In genomic region chr11:95231126-95231880, GRCh38 we compare ENCODE assay signal across 8 cellular contexts. TPM values are rescaled to one million over a fixed set of nuclear protein-coding genes. Genes with fewer than 3 reads are reported as not detected.
DNase-seq lines count a peak whose midpoint lies in the region; ATAC-seq and TF ChIP-seq lines count a peak whose summit lies in the region.

TSS of gene SESN3 (minus strand) at chr11:95231202. CDS start at chr11:95230860, 342 bp downstream.

- no peaks in the 10 kb centered on the region for H3K9me3 ChIP-seq in IMR-90 (ENCODE audit: control insufficient read depth, insufficient read depth, low read length)
- no peaks in the 10 kb centered on the region for H3K9me3 ChIP-seq in PC-3 (ENCODE audit: low read length)
- no peaks in the 10 kb centered on the region for H3K9me3 ChIP-seq in mononuclear cell (ENCODE audit: low read depth, low read length)

- in situ Hi-C loops in IMR-90 (cut with MboI; ENCODE audit: low sequenced_read_pairs) = no loop called here

- 0 out of 2 replicates have a peak within 1 kb of the TSS, but pooled peaks have one; percentile 13 for H3K14ac ChIP-seq in IMR-90 (replicated peaks; ENCODE audit: low read depth, low read length)

- no CpG with 5 or more reads among the region's 40 CpGs for WGBS in IMR-90 (ENCODE audit: extremely low coverage in 2 of 2, insufficient read length in 1 of 2), 2 experiments

- ATAC-seq in GM21529 (IDR thresholded peaks at IDR 0.05; ENCODE audit: unreplicated experiment) = peak; percentile 94
- ATAC-seq in IMR-90 (ENCODE audit: low read depth) = peak; percentile 97
- ATAC-seq in PC-3 = peak; percentile 92

- no peaks in the 10 kb centered on the region; the same call in 1 of the 2 replicates for H3K27me3 ChIP-seq in IMR-90 (ENCODE audit: control insufficient read depth, insufficient read depth, low read length)
- peaks cover 63% of the 10 kb centered on the region for H3K27me3 ChIP-seq in PC-3 (ENCODE audit: low read length)
- H3K27me3 ChIP-seq in mononuclear cell (ENCODE audit: insufficient read depth, low read length) = no peaks in the 10 kb centered on the region

- H2AK9ac ChIP-seq in IMR-90 (replicated peaks; ENCODE audit: low read depth, low read length, poor library complexity) = peak within 1 kb of the TSS; percentile 75

- H3K36me3 ChIP-seq in IMR-90 (ENCODE audit: control insufficient read depth, insufficient read depth, low read length) (no peaks in the 10 kb centered on the region), PC-3 (ENCODE audit: low read depth, low read length) (no peaks in the 10 kb centered on the region)

- no peak within 1 kb of the TSS for H2BK120ac ChIP-seq in IMR-90 (ENCODE audit: low read depth, low read length)

- H2BK20ac ChIP-seq in IMR-90 (ENCODE audit: low read depth, low read length) = no peak within 1 kb of the TSS

- POLR2A ChIA-PET in IMR-90 (lab: Charles Lee; ENCODE audit: unreplicated experiment) = interaction anchor here (0.5 kb wide), 1 partner anchor 417 kb away, joined by 4 read pairs; no protein-coding TSS in a partner anchor
- POLR2A ChIA-PET in PC-3 (lab: Charles Lee; ENCODE audit: unreplicated experiment) = interaction anchor here (0.5 to 0.8 kb wide), 5 partner anchors 164 to 1198 kb away, joined by 3 to 9 read pairs (median 4); partner anchors contain the start of gene SRSF8

- intact Hi-C loops in IMR-90 (cut with micrococcal nuclease) = loop anchor here (1.0 kb wide), 1 partner anchor 80 kb away; no protein-coding TSS in a partner anchor
- intact Hi-C loops in PC-3 (cut with micrococcal nuclease) = loop anchor here (1.0 to 10.0 kb wide), 3 partner anchors 67 to 558 kb away; partner anchors contain the start of genes FAM76B and SRSF8

- peak within 1 kb of the TSS; percentile 89 for H3K4me2 ChIP-seq in IMR-90 (ENCODE audit: low read depth, low read length)
- H3K4me2 ChIP-seq in PC-3 (ENCODE audit: low read length) = peak within 1 kb of the TSS; percentile 88

- H4K8ac ChIP-seq in IMR-90 (ENCODE audit: low read depth in 2 of 2, low read length in 2 of 2) = peak within 1 kb of the TSS in 1 of 2 experiments; percentile 17; a peak in 2 of 4 replicates

- no peaks in the 10 kb centered on the region for H3K79me2 ChIP-seq in PC-3 (ENCODE audit: low read length)

- TF ChIP-seq CTCF in IMR-90 (conservative IDR thresholded peaks at IDR 0.05; ENCODE audit: low read depth, low read length) (no peak), PC-3 (conservative IDR thresholded peaks at IDR 0.05; ENCODE audit: low read depth, low read length) (no peak)

- dilution Hi-C loops in IMR-90 (cut with HindIII; ENCODE audit: low sequenced_read_pairs, unreplicated experiment) = no loop called here

- no peak for TF ChIP-seq RAD21 in IMR-90 (IDR thresholded peaks at IDR 0.05; ENCODE audit: low read length)

- H3K56ac ChIP-seq in IMR-90 (ENCODE audit: extremely low read depth, insufficient read depth, low read length) = no peak within 1 kb of the TSS

- H3F3A ChIP-seq in PC-3 (ENCODE audit: low read length, unreplicated experiment) = no peaks in the 10 kb centered on the region

- H2AFZ ChIP-seq in IMR-90 (replicated peaks; ENCODE audit: low read length, poor library complexity) (peak within 1 kb of the TSS; percentile 90), PC-3 (ENCODE audit: low read length) (peak within 1 kb of the TSS; percentile 66)

- BruUV-seq in IMR-90 (replicated peaks; lab: Mats Ljungman, UMichigan) (no TSS peak), PC-3 (replicated peaks; lab: Mats Ljungman, UMichigan) (no TSS peak)

- no peak within 1 kb of the TSS for H2BK5ac ChIP-seq in IMR-90 (ENCODE audit: low read depth, low read length, poor library complexity, severe bottlenecking)

- H4K91ac ChIP-seq in IMR-90 (ENCODE audit: insufficient read depth, low read depth, low read length) = no peak within 1 kb of the TSS

- H3K4me1 ChIP-seq in IMR-90 (ENCODE audit: control insufficient read depth, insufficient read depth, low read length) (no peaks in the 10 kb centered on the region), PC-3 (ENCODE audit: insufficient read depth, low read length) (0 out of 2 replicates have a peak, but pooled peaks cover 10% of the 10 kb centered on the region), mononuclear cell (ENCODE audit: insufficient read depth, low read length) (peaks cover 25% of the 10 kb centered on the region)

- no peak within 1 kb of the TSS; the same call in 1 of the 2 replicates for H4K5ac ChIP-seq in IMR-90 (ENCODE audit: low read depth, low read length)

- peak within 1 kb of the TSS; percentile 38; the same call in 1 of the 2 replicates for H3K9ac ChIP-seq in IMR-90 (ENCODE audit: low read depth, low read length)
- H3K9ac ChIP-seq in PC-3 (ENCODE audit: low read length) = no peak within 1 kb of the TSS

- H3K23ac ChIP-seq in IMR-90 (ENCODE audit: low read depth, low read length) = peak within 1 kb of the TSS; percentile 12; the same call in 1 of the 2 replicates

- H3K4me3 ChIP-seq in IMR-90 (ENCODE audit: insufficient read depth, low read depth, low read length) (peak within 1 kb of the TSS; percentile 51), PC-3 (ENCODE audit: low read length) (peak within 1 kb of the TSS; percentile 68), mononuclear cell (ENCODE audit: low read length) (peak within 1 kb of the TSS; percentile 72)

- H4K20me1 ChIP-seq in IMR-90 (ENCODE audit: insufficient read depth, low read length) (no peaks in the 10 kb centered on the region), PC-3 (ENCODE audit: low read length) (no peaks in the 10 kb centered on the region)

- TF ChIP-seq POLR2A in IMR-90 (IDR thresholded peaks at IDR 0.05; ENCODE audit: low read depth, low read length) = no peak

- peak within 1 kb of the TSS; percentile 9; the same call in 1 of the 2 replicates for H3K18ac ChIP-seq in IMR-90 (ENCODE audit: low read depth, low read length)

- no peaks in the 10 kb centered on the region for H3K9me1 ChIP-seq in IMR-90 (ENCODE audit: insufficient read depth, low read length)

- peak; percentile 97 for DNase-seq in DMS 273 treated with DMSO at 0.1 percent for 48 hours (lab: John Stamatoyannopoulos, UW)
- DNase-seq in IMR-90 = peak; percentile 96
- DNase-seq in PC-3 = peak; percentile 96
- peak; percentile 95 for DNase-seq in activated T-cell treated with anti-CD3 and anti-CD28 coated beads for 4 hours
- peak; percentile 100 for DNase-seq in epithelial cell of prostate (ENCODE audit: low read depth, low spot score)
- peak; percentile 96 to 97 for DNase-seq in stimulated activated CD8-positive, alpha-beta memory T cell treated with anti-CD3 and anti-CD28 coated beads, Interleukin-2, amount 100 ng/mL, for 48 hours (ENCODE audit: low read depth in 2 of 2)

- no peak within 1 kb of the TSS for H2AK5ac ChIP-seq in IMR-90 (ENCODE audit: low read depth, low read length)

- H3K27ac ChIP-seq in IMR-90 (ENCODE audit: insufficient read depth, low read length) (peak within 1 kb of the TSS; percentile 81; the same call in 1 of the 2 replicates), PC-3 (ENCODE audit: low read length) (no peak within 1 kb of the TSS), epithelial cell of prostate (peak within 1 kb of the TSS; percentile 72)

- no peak within 1 kb of the TSS for H2BK15ac ChIP-seq in IMR-90 (ENCODE audit: low read depth, low read length)

- no peaks in the 10 kb centered on the region for H3K79me1 ChIP-seq in IMR-90 (ENCODE audit: low read depth in 1 of 2, low read length in 2 of 2)

- no peak within 1 kb of the TSS for H3K4ac ChIP-seq in IMR-90 (ENCODE audit: low read depth, low read length)

- H3K9me2 ChIP-seq in PC-3 (replicated peaks; ENCODE audit: low read length) = no peaks in the 10 kb centered on the region

- CTCF ChIA-PET in IMR-90 (lab: Yijun Ruan, JAX) = interaction anchor here (0.6 to 1.5 kb wide), 3 partner anchors 30 to 474 kb away, joined by 3 to 7 read pairs (median 4); no protein-coding TSS in a partner anchor
- CTCF ChIA-PET in PC-3 (lab: Charles Lee) = interaction anchor here (0.6 kb wide), 3 partner anchors 17 to 836 kb away, joined by 3 read pairs; no protein-coding TSS in a partner anchor

TF ChIP-seq in IMR-90, 13 proteins besides CTCF, POLR2A, EP300 and RAD21:
- TF ChIP-seq MAZ (IDR thresholded peaks at IDR 0.05; ENCODE audit: borderline replicate concordance, low read depth, low read length) = peak; percentile 57; the same call in 1 of the 2 replicates
- no peak for TF ChIP-seq BHLHE40 (IDR thresholded peaks at IDR 0.05; ENCODE audit: low read depth, low read length)
- TF ChIP-seq MAFK (IDR thresholded peaks at IDR 0.05; ENCODE audit: low read depth, low read length) = no peak
- no peak for TF ChIP-seq USF2 (IDR thresholded peaks at IDR 0.05; ENCODE audit: low read depth, low read length)
- TF ChIP-seq RFX5 (IDR thresholded peaks at IDR 0.05; ENCODE audit: low read depth, low read length) = peak; percentile 89

RNA-seq across cellular contexts. Expression of gene SESN3, which starts in this region (rescaled TPM):
- 7.7 and 10.0 TPM in 2 replicates for total RNA-seq in IMR-90 (2012; rRNA removed)
- polyA plus RNA-seq in IMR-90 (2012; rRNA removed) = 1.3 and 2.0 TPM in 2 replicates
- polyA plus RNA-seq in IMR-90 (2012; cell fraction: cytosol; rRNA removed) = 0.27 and 0.31 TPM in 2 replicates
- polyA plus RNA-seq in IMR-90 (2012; cell fraction: nucleus; rRNA removed; ENCODE audit: low replicate concordance) = 0.17 and 2.3 TPM in 2 replicates
- total RNA-seq in PC-3 (2014; rRNA removed) = 0.23 and 0.55 TPM in 2 replicates
- total RNA-seq in mononuclear cell = 105 TPM

Comparison
In these comparisons a context has a peak if more than half of its experiments do, and no peak if none do; other contexts are left out.
1. Peak in DNase-seq, ATAC-seq, H3K4me3 ChIP-seq and H3K4me2 ChIP-seq in PC-3; RNA of the gene not detected or under 1 TPM.